In genomic region chr10:75179657-75180177, GRCh38 we compare ENCODE assay signal across 24 cellular contexts. TPM values are rescaled to one million over a fixed set of nuclear protein-coding genes. Genes with fewer than 3 reads are reported as not detected.
DNase-seq lines count a peak whose midpoint lies in the region; ATAC-seq, FAIRE-seq and TF ChIP-seq lines count a peak whose summit lies in the region.
"Had no signal": no experiment of that assay in that cellular context is flagged by ENCODE, and none has a peak within 500 bp of the region (broad histone marks: within the 10 kb centered on the region; RNA-seq: fewer than 3 reads in every experiment).

No MANE protein-coding gene starts in this region.

- H3K9me1 ChIP-seq in K562 (ENCODE audit: control insufficient read depth, insufficient read depth, low read length) = no peaks in the 10 kb centered on the region

- no peak for TF ChIP-seq RAD21 in K562 (CRISPR knock-in tag; conservative IDR thresholded peaks at IDR 0.05 in 1 of 2, IDR thresholded peaks at IDR 0.05 in 1 of 2)

- H3K27ac Mint-ChIP-seq in activated CD8-positive, alpha-beta T cell treated with anti-CD3 and anti-CD28 coated beads, Interleukin-2, amount 10 ng/mL, durations not matched to agents 7 days and 5 days = peak overlapping the region; percentile 34
- H3K27ac Mint-ChIP-seq in stimulated activated effector memory CD8-positive, alpha-beta T cell treated with anti-CD3 and anti-CD28 coated beads, Interleukin-12 subunit alpha, Interleukin-12 subunit beta, amount 100 ng/mL, for 72 hours = peak overlapping the region; percentile 26
- H3K27ac Mint-ChIP-seq: CD4-positive, alpha-beta T cell; dendritic cell treated with granulocyte-macrophage colony-stimulating factor and Interleukin-4, amounts not matched to agents 40 ng/mL and 50 ng/mL, for 4 days; progenitor cell of endocrine pancreas had no signal

- no peaks in the 10 kb centered on the region for H4K20me1 ChIP-seq in K562 (replicated peaks; ENCODE audit: control insufficient read depth, insufficient read depth, low read length)

- no peaks in the 10 kb centered on the region for H3K27me3 Mint-ChIP-seq in activated CD8-positive, alpha-beta T cell treated with anti-CD3 and anti-CD28 coated beads, Interleukin-2, amount 10 ng/mL, durations not matched to agents 7 days and 5 days (ENCODE audit: low read depth)
- H3K27me3 Mint-ChIP-seq: CD4-positive, alpha-beta T cell; dendritic cell treated with granulocyte-macrophage colony-stimulating factor and Interleukin-4, amounts not matched to agents 40 ng/mL and 50 ng/mL, for 4 days; IgD-negative memory B cell; progenitor cell of endocrine pancreas had no signal

- no peak overlapping the region for H3K4me3 Mint-ChIP-seq in activated CD8-positive, alpha-beta T cell treated with anti-CD3 and anti-CD28 coated beads, Interleukin-2, amount 10 ng/mL, durations not matched to agents 7 days and 5 days
- peak overlapping the region; percentile 30 for H3K4me3 Mint-ChIP-seq in stimulated activated effector memory CD8-positive, alpha-beta T cell treated with anti-CD3 and anti-CD28 coated beads, Interleukin-12 subunit alpha, Interleukin-12 subunit beta, amount 100 ng/mL, for 72 hours
- H3K4me3 Mint-ChIP-seq: CD4-positive, alpha-beta T cell; dendritic cell treated with granulocyte-macrophage colony-stimulating factor and Interleukin-4, amounts not matched to agents 40 ng/mL and 50 ng/mL, for 4 days; IgD-negative memory B cell had no signal

- in situ Hi-C loops in K562 (cut with MboI) = no loop called here

- no peaks in the 10 kb centered on the region for H3K79me2 ChIP-seq in K562 (ENCODE audit: control insufficient read depth, insufficient read depth, low read length)

- H3K9ac ChIP-seq in K562 (ENCODE audit: insufficient read depth in 1 of 2, low read depth in 2 of 2, low read length in 2 of 2) = no peak overlapping the region

- no peak for DNase-seq in left ventricle myocardium inferior
- no peak for DNase-seq in heart left ventricle
- no peak for DNase-seq in activated CD8-positive, alpha-beta T cell treated with anti-CD3 and anti-CD28 coated beads, Interleukin-2, amount 10 ng/mL, durations not matched to agents 7 days and 5 days
- DNase-seq in K562 (ENCODE audit: extremely low read depth in 1 of 4, low spot score in 3 of 4) = no peak
- DNase-seq in stimulated activated effector memory CD8-positive, alpha-beta T cell treated with anti-CD3 and anti-CD28 coated beads, Interleukin-12 subunit alpha, Interleukin-12 subunit beta, amount 100 ng/mL, for 72 hours (ENCODE audit: low spot score in 2 of 2) = no peak
- no peak for DNase-seq in GDM1 (lab: John Stamatoyannopoulos, UW)
- no peak for DNase-seq in globus pallidus (ENCODE audit: low spot score)
- DNase-seq in central memory CD4-positive, alpha-beta T cell = no peak
- DNase-seq: CD4-positive, alpha-beta T cell; DMS 273 treated with DMSO at 0.1 percent for 48 hours; head of caudate nucleus; left cardiac atrium; NCI-H1092 treated with DMSO at 0.1 percent for 48 hours; NCI-H1930; NCI-H2227 treated with DMSO at 0.1 percent for 48 hours; T-helper 9 cell; upper lobe of left lung; WERI-Rb-1 had no signal

- H3K4me3 ChIP-seq in left ventricle myocardium inferior (no peak overlapping the region), heart left ventricle (no peak overlapping the region), K562 (no peak overlapping the region)
- H3K4me3 ChIP-seq: HAP-1, upper lobe of left lung had no signal

- H3K27me3 ChIP-seq in left ventricle myocardium inferior (ENCODE audit: low read depth) (no peaks in the 10 kb centered on the region), heart left ventricle (no peaks in the 10 kb centered on the region), K562 (ENCODE audit: control insufficient read depth in 2 of 2, insufficient read depth in 2 of 2, low read length in 2 of 2) (no peaks in the 10 kb centered on the region)
- H3K27me3 ChIP-seq: neutrophil, upper lobe of left lung had no signal

- POLR2A ChIA-PET in activated CD8-positive, alpha-beta T cell treated with anti-CD3 and anti-CD28 coated beads, Interleukin-2, amount 10 ng/mL, durations not matched to agents 7 days and 5 days (lab: Charles Lee) = interaction anchor here (2.1 kb wide), 1 partner anchor 30 kb away, joined by 10 read pairs; no protein-coding TSS in a partner anchor
- POLR2A ChIA-PET in K562 (lab: Yijun Ruan, JAX) = no interaction called here

- CTCF ChIA-PET in activated CD8-positive, alpha-beta T cell treated with anti-CD3 and anti-CD28 coated beads, Interleukin-2, amount 10 ng/mL, durations not matched to agents 7 days and 5 days (lab: Charles Lee) = interaction anchor here (0.6 to 16.6 kb wide), 6 partner anchors 8 to 945 kb away, joined by 3 to 279 read pairs (median 4); partner anchors contain the start of gene COMTD1
- CTCF ChIA-PET in K562 (lab: Yijun Ruan, JAX; ENCODE audit: low intra/inter-chr PET ratio) = no interaction called here

- no TSS peak for BruUV-seq in K562 (replicated peaks; lab: Mats Ljungman, UMichigan)

- intact Hi-C loops in left ventricle myocardium inferior (cut with micrococcal nuclease) = no loop called here
- intact Hi-C loops in heart left ventricle (cut with DNase I) = loop anchor here in 3 of 10 donors (10.0 kb wide), 1 partner anchor 65 kb away; the partner anchor contains the start of gene SAMD8 (in 3 of the 3)
- intact Hi-C loops in K562 (cut with micrococcal nuclease) = no loop called here

- ATAC-seq in heart left ventricle (no peak), K562 (no peak)
- no peak for ATAC-seq in activated CD8-positive, alpha-beta T cell treated with anti-CD3 and anti-CD28 coated beads, Interleukin-2, amount 10 ng/mL, durations not matched to agents 7 days and 5 days
- no peak for ATAC-seq in stimulated activated effector memory CD8-positive, alpha-beta T cell treated with anti-CD3 and anti-CD28 coated beads, Interleukin-12 subunit alpha, Interleukin-12 subunit beta, amount 100 ng/mL, for 72 hours

- no peak overlapping the region for H2AFZ ChIP-seq in K562 (ENCODE audit: low read depth, low read length)

- H3K27ac ChIP-seq in left ventricle myocardium inferior (replicated peaks) = peak overlapping the region; percentile 60
- peak overlapping the region in 6 of 12 donors; percentile 39 to 72 (median 60) for H3K27ac ChIP-seq in heart left ventricle
- no peak overlapping the region for H3K27ac ChIP-seq in K562 (ENCODE audit: extremely low read depth, low read depth, low read length)
- H3K27ac ChIP-seq: neutrophil, upper lobe of left lung, WERI-Rb-1 had no signal

- H3K9me3 ChIP-seq in left ventricle myocardium inferior (replicated peaks) (no peaks in the 10 kb centered on the region), heart left ventricle (no peaks in the 10 kb centered on the region), K562 (replicated peaks; ENCODE audit: control insufficient read depth, insufficient read depth, low read depth, low read length) (no peaks in the 10 kb centered on the region)
- H3K9me3 ChIP-seq: HAP-1, neutrophil, upper lobe of left lung had no signal

- WGBS in heart left ventricle, 4 donors = 76 to 91% (median 87%) methylated on average over 1 of the region's 1 CpG
- 48% methylated on average over 1 of the region's 1 CpG for WGBS in K562 (ENCODE audit: insufficient coverage, low coverage, missing lambda C conversion rate)

- H3K36me3 ChIP-seq in left ventricle myocardium inferior (peaks cover 23% of the 10 kb centered on the region), heart left ventricle (peaks cover 0 to 39% (median 24%) of the 10 kb centered on the region in 9 donors), K562 (ENCODE audit: control insufficient read depth, insufficient read depth, low read length) (peaks cover 15% of the 10 kb centered on the region)

- peaks cover 31% of the 10 kb centered on the region for H3K4me1 Mint-ChIP-seq in activated CD8-positive, alpha-beta T cell treated with anti-CD3 and anti-CD28 coated beads, Interleukin-2, amount 10 ng/mL, durations not matched to agents 7 days and 5 days (ENCODE audit: low read depth)
- H3K4me1 Mint-ChIP-seq in stimulated activated effector memory CD8-positive, alpha-beta T cell treated with anti-CD3 and anti-CD28 coated beads, Interleukin-12 subunit alpha, Interleukin-12 subunit beta, amount 100 ng/mL, for 72 hours = peaks cover 18% of the 10 kb centered on the region

- FAIRE-seq in K562 (lab: Jason Lieb, UNC) = no peak
- FAIRE-seq: GM19239 had no signal

- no peaks in the 10 kb centered on the region for H3K9me3 Mint-ChIP-seq in activated CD8-positive, alpha-beta T cell treated with anti-CD3 and anti-CD28 coated beads, Interleukin-2, amount 10 ng/mL, durations not matched to agents 7 days and 5 days (ENCODE audit: insufficient read depth)
- no peaks in the 10 kb centered on the region for H3K9me3 Mint-ChIP-seq in stimulated activated effector memory CD8-positive, alpha-beta T cell treated with anti-CD3 and anti-CD28 coated beads, Interleukin-12 subunit alpha, Interleukin-12 subunit beta, amount 100 ng/mL, for 72 hours
- H3K9me3 Mint-ChIP-seq: CD4-positive, alpha-beta T cell; dendritic cell treated with granulocyte-macrophage colony-stimulating factor and Interleukin-4, amounts not matched to agents 40 ng/mL and 50 ng/mL, for 4 days; IgD-negative memory B cell had no signal

- no peak for TF ChIP-seq EP300 in K562 (IDR thresholded peaks at IDR 0.05; ENCODE audit: low read length)

- H3K4me1 ChIP-seq in left ventricle myocardium inferior = peaks cover 25% of the 10 kb centered on the region
- H3K4me1 ChIP-seq in heart left ventricle = peaks cover 0 to 25% (median 9%) of the 10 kb centered on the region in 12 donors
- peaks cover 0 to 3% of the 10 kb centered on the region in 2 experiments; a peak in 2 of 5 replicates for H3K4me1 ChIP-seq in K562 (replicated peaks in 1 of 2; ENCODE audit: control insufficient read depth in 2 of 2, insufficient read depth in 2 of 2, low read length in 2 of 2)
- H3K4me1 ChIP-seq: HAP-1, upper lobe of left lung had no signal

- TF ChIP-seq POLR2A in heart left ventricle (IDR thresholded peaks at IDR 0.05) (no peak), K562 (conservative IDR thresholded peaks at IDR 0.05) (no peak)

- H3K4me2 ChIP-seq in K562 (ENCODE audit: insufficient read depth, low read length) = no peak overlapping the region

- peaks cover 42% of the 10 kb centered on the region for H3K36me3 Mint-ChIP-seq in activated CD8-positive, alpha-beta T cell treated with anti-CD3 and anti-CD28 coated beads, Interleukin-2, amount 10 ng/mL, durations not matched to agents 7 days and 5 days (ENCODE audit: low read depth)
- H3K36me3 Mint-ChIP-seq in stimulated activated effector memory CD8-positive, alpha-beta T cell treated with anti-CD3 and anti-CD28 coated beads, Interleukin-12 subunit alpha, Interleukin-12 subunit beta, amount 100 ng/mL, for 72 hours = peaks cover 24% of the 10 kb centered on the region
- H3K36me3 Mint-ChIP-seq: IgD-negative memory B cell had no signal

- no peak for TF ChIP-seq CTCF in left ventricle myocardium inferior (IDR thresholded peaks at IDR 0.05; ENCODE audit: borderline replicate concordance)
- TF ChIP-seq CTCF in heart left ventricle (IDR thresholded peaks at IDR 0.05) = no peak
- TF ChIP-seq CTCF in K562 (IDR thresholded peaks at IDR 0.05 in 2 of 3, conservative IDR thresholded peaks at IDR 0.05 in 1 of 3; ENCODE audit: insufficient read depth in 2 of 3, low read depth in 1 of 3, low read length in 3 of 3) = no peak

RNA-seq across cellular contexts. Expression of gene VDAC2, which starts 30.9 kb away (rescaled TPM):
- 442 TPM for total RNA-seq in left ventricle myocardium inferior
- total RNA-seq in heart left ventricle = 100 to 1,000 TPM; 334 to 554 (median 472) TPM
- 100 to 1,000 TPM; 375 to 515 TPM for polyA plus RNA-seq in heart left ventricle
- 100 to 1,000 TPM; 152 to 159 TPM for total RNA-seq in activated CD8-positive, alpha-beta T cell treated with anti-CD3 and anti-CD28 coated beads, Interleukin-2, amount 10 ng/mL, durations not matched to agents 7 days and 5 days
- 126 and 193 TPM in 2 replicates for total RNA-seq in K562 (2011; cell fraction: chromatin; rRNA removed; ENCODE audit: low replicate concordance)
- total RNA-seq in K562 (2011; cell fraction: nucleolus; rRNA removed) = 95.3 and 108 TPM in 2 replicates
- total RNA-seq in K562 (2011; cell fraction: nucleoplasm; rRNA removed) = 134 and 160 TPM in 2 replicates
- total RNA-seq in K562 (2014; rRNA removed) = 188 and 201 TPM in 2 replicates
- 450 and 500 TPM in 2 replicates for total RNA-seq in K562 (2014; rRNA removed; fragmentation: Illumina TruSeq; extraction: Trizol)
- 331 and 336 TPM in 2 replicates for total RNA-seq in K562 (2015; rRNA removed; fragmentation: Illumina TruSeq; extraction: Trizol)
- total RNA-seq in K562 (2021) = 398 and 422 TPM in 2 replicates
- 139 and 166 TPM in 2 replicates for polyA plus RNA-seq in K562 (2011; rRNA removed)
- polyA plus RNA-seq in K562 (2011; cell fraction: cytosol; rRNA removed) = 67.4 and 154 TPM in 2 replicates
- 117 and 202 TPM in 2 replicates for polyA plus RNA-seq in K562 (2011; cell fraction: nucleus; rRNA removed)
- polyA plus RNA-seq in K562 (2012) = 354 and 375 TPM in 2 replicates
- 379 and 424 TPM in 2 replicates for polyA plus RNA-seq in K562 (2014; fragmentation: Illumina TruSeq; extraction: Trizol)
- polyA plus RNA-seq in K562 (2014; fragmentation: Nextera tagmentation; extraction: Ambion mirVana) = 100 to 1,000 TPM; 208 to 250 TPM
- 198 and 219 TPM in 2 replicates for polyA plus RNA-seq in K562 (2014; rRNA removed)
- polyA minus RNA-seq in K562 (2011; rRNA and poly(A)+ RNA removed) = 177 and 198 TPM in 2 replicates
- polyA minus RNA-seq in K562 (2011; cell fraction: cytosol; rRNA and poly(A)+ RNA removed) = 116 and 122 TPM in 2 replicates
- polyA minus RNA-seq in K562 (2011; cell fraction: nucleus; rRNA and poly(A)+ RNA removed) = 47.5 and 87.7 TPM in 2 replicates

RNA-seq across cellular contexts. Expression of gene COMTD1, which starts 56.0 kb away (rescaled TPM):
- total RNA-seq in left ventricle myocardium inferior (29.0 TPM), heart left ventricle (10 to 100 TPM; 20.8 to 75.0 (median 37.0) TPM), K562 (2014; rRNA removed) (112 and 115 TPM in 2 replicates), K562 (2014; rRNA removed; fragmentation: Illumina TruSeq; extraction: Trizol) (3.2 and 5.0 TPM in 2 replicates), K562 (2015; rRNA removed; fragmentation: Illumina TruSeq; extraction: Trizol) (18.5 and 21.3 TPM in 2 replicates), K562 (2021) (79.9 and 82.9 TPM in 2 replicates)
- polyA plus RNA-seq in heart left ventricle (100 to 1,000 TPM in 1 of 2 donors, 10 to 100 TPM in 1; 57.9 to 124 TPM), K562 (2011; rRNA removed) (13.7 and 19.5 TPM in 2 replicates), K562 (2014; fragmentation: Illumina TruSeq; extraction: Trizol) (4.0 and 11.3 TPM in 2 replicates), K562 (2014; fragmentation: Nextera tagmentation; extraction: Ambion mirVana) (1 to 10 TPM in 1 of 2 experiments, under 1 TPM in 1; 0.41 to 1.4 TPM), K562 (2014; rRNA removed) (89.4 and 98.3 TPM in 2 replicates)
- 10 to 100 TPM; 58.6 to 62.5 TPM for total RNA-seq in activated CD8-positive, alpha-beta T cell treated with anti-CD3 and anti-CD28 coated beads, Interleukin-2, amount 10 ng/mL, durations not matched to agents 7 days and 5 days
- total RNA-seq in K562 (2011; cell fraction: chromatin; rRNA removed; ENCODE audit: low replicate concordance) = 9.9 and 40.2 TPM in 2 replicates
- total RNA-seq in K562 (2011; cell fraction: nucleolus; rRNA removed) = 75.5 and 100 TPM in 2 replicates
- 30.5 and 32.2 TPM in 2 replicates for total RNA-seq in K562 (2011; cell fraction: nucleoplasm; rRNA removed)
- 22.6 and 106 TPM in 2 replicates for polyA plus RNA-seq in K562 (2011; cell fraction: cytosol; rRNA removed)
- 73.7 and 157 TPM in 2 replicates for polyA plus RNA-seq in K562 (2011; cell fraction: nucleus; rRNA removed)
- polyA plus RNA-seq in K562 (2012) = 39.2 and 59.3 TPM in 2 replicates
- 1.0 and 2.8 TPM in 2 replicates for polyA minus RNA-seq in K562 (2011; rRNA and poly(A)+ RNA removed)
- 9.5 and 13.7 TPM in 2 replicates for polyA minus RNA-seq in K562 (2011; cell fraction: cytosol; rRNA and poly(A)+ RNA removed)
- 17.2 and 17.6 TPM in 2 replicates for polyA minus RNA-seq in K562 (2011; cell fraction: nucleus; rRNA and poly(A)+ RNA removed)
